ENCODE assay signal across 9 cellular contexts in the genomic region with DNA sequence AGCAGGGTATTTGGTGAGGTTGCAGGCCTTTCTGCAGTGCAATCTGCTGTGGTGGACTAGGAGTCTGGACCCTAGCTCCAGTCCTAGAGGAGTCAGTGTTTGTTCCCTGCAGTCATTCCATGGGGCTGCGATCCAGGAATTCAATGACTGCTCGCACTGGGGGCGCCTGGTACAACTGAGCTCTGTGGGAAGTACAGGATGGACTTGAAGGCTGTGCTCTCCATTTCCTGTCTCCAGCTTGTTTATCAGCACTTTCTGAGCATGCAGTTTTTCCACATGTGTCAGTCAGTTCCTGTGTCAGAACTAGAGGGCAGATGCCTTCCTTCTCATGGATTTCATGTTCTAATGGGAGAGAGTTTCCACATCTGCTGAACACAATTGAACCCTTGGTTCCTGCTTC. TPM values are rescaled to one million over a fixed set of nuclear protein-coding genes. Genes with fewer than 3 reads are reported as not detected.
DNase-seq lines count a peak whose midpoint lies in the region; ATAC-seq and TF ChIP-seq lines count a peak whose summit lies in the region.
"Had no signal": no experiment of that assay in that cellular context is flagged by ENCODE, and none has a peak within 500 bp of the region (broad histone marks: within the 10 kb centered on the region; RNA-seq: fewer than 3 reads in every experiment).

No MANE protein-coding gene starts in this region.

- H3K27me3 Mint-ChIP-seq in activated T-cell treated with anti-CD3 and anti-CD28 coated beads, Interleukin-2, amount 50 U/mL, for 24 hours = no peaks in the 10 kb centered on the region
- no peaks in the 10 kb centered on the region for H3K27me3 Mint-ChIP-seq in activated T-cell treated with anti-CD3 and anti-CD28 coated beads, Interleukin-2, amount 50 U/mL, for 4 hours (ENCODE audit: low read depth)

- H3K9me3 Mint-ChIP-seq in activated T-cell treated with anti-CD3 and anti-CD28 coated beads, Interleukin-2, amount 50 U/mL, for 24 hours = no peaks in the 10 kb centered on the region
- no peaks in the 10 kb centered on the region for H3K9me3 Mint-ChIP-seq in activated T-cell treated with anti-CD3 and anti-CD28 coated beads, Interleukin-2, amount 50 U/mL, for 4 hours

- H3K4me1 ChIP-seq in mesodermal cell (ENCODE audit: control insufficient read depth, insufficient read depth, low read length, poor library complexity, severe bottlenecking) (peaks cover 62% of the 10 kb centered on the region), upper lobe of left lung (peaks cover 17 to 38% (median 25%) of the 10 kb centered on the region in 4 donors)

- H3K4me1 Mint-ChIP-seq in activated T-cell treated with anti-CD3 and anti-CD28 coated beads, Interleukin-2, amount 50 U/mL, for 24 hours (ENCODE audit: low read depth) = no peaks in the 10 kb centered on the region
- no peaks in the 10 kb centered on the region for H3K4me1 Mint-ChIP-seq in activated T-cell treated with anti-CD3 and anti-CD28 coated beads, Interleukin-2, amount 50 U/mL, for 4 hours (ENCODE audit: low read depth)

- no peak overlapping the region for H3K4me3 Mint-ChIP-seq in activated T-cell treated with anti-CD3 and anti-CD28 coated beads, Interleukin-2, amount 50 U/mL, for 24 hours
- H3K4me3 Mint-ChIP-seq in activated T-cell treated with anti-CD3 and anti-CD28 coated beads, Interleukin-2, amount 50 U/mL, for 4 hours = no peak overlapping the region

- H3K36me3 ChIP-seq in mesodermal cell (ENCODE audit: control insufficient read depth, insufficient read depth, low read length) (no peaks in the 10 kb centered on the region), upper lobe of left lung (peaks cover 0 to 18% (median 1%) of the 10 kb centered on the region in 4 donors)

- H3K27ac Mint-ChIP-seq in activated T-cell treated with anti-CD3 and anti-CD28 coated beads, Interleukin-2, amount 50 U/mL, for 24 hours = peak overlapping the region; percentile 1

- no peak for TF ChIP-seq POLR2A in upper lobe of left lung (IDR thresholded peaks at IDR 0.05)

- ATAC-seq in activated T-cell treated with anti-CD3 and anti-CD28 coated beads, Interleukin-2, amount 50 U/mL, for 4 hours = no peak
- ATAC-seq in esophagus mucosa = peak; percentile 28
- peak in 1 of 2 donors; percentile 58 for ATAC-seq in upper lobe of left lung (ENCODE audit: low FRiP score in 2 of 2)

- WGBS in mesodermal cell (ENCODE audit: insufficient coverage in 2 of 2), 2 experiments = 54 to 57% methylated on average over 3 of the region's 3 CpGs
- WGBS in upper lobe of left lung, 2 donors = 39 to 42% methylated on average over 3 of the region's 3 CpGs

- H3K9me3 ChIP-seq in mesodermal cell (ENCODE audit: control insufficient read depth, low read length) = no peaks in the 10 kb centered on the region
- H3K9me3 ChIP-seq in upper lobe of left lung = no peaks in the 10 kb centered on the region
- H3K9me3 ChIP-seq: Caco-2 had no signal

- H3K36me3 Mint-ChIP-seq in activated T-cell treated with anti-CD3 and anti-CD28 coated beads, Interleukin-2, amount 50 U/mL, for 24 hours (ENCODE audit: low read depth) = peaks cover 61% of the 10 kb centered on the region
- H3K36me3 Mint-ChIP-seq in activated T-cell treated with anti-CD3 and anti-CD28 coated beads, Interleukin-2, amount 50 U/mL, for 4 hours (ENCODE audit: insufficient read depth) = peaks cover 20% of the 10 kb centered on the region

- no peak for TF ChIP-seq CTCF in upper lobe of left lung (IDR thresholded peaks at IDR 0.05)

- no peak for DNase-seq in activated T-cell treated with anti-CD3 and anti-CD28 coated beads, Interleukin-2, amount 50 U/mL, for 24 hours
- DNase-seq in activated T-cell treated with anti-CD3 and anti-CD28 coated beads, Interleukin-2, amount 50 U/mL, for 4 hours = no peak
- peak in 1 of 2 donors; percentile 29 for DNase-seq in upper lobe of left lung
- no peak for DNase-seq in NCI-H510A (lab: John Stamatoyannopoulos, UW)
- no peak for DNase-seq in ureter (ENCODE audit: low spot score)
- no peak for DNase-seq in stimulated activated CD4-positive, alpha-beta T cell treated with anti-CD3 and anti-CD28 coated beads, Interleukin-1b, Interleukin-23, amount 100 ng/mL, for 48 hours
- DNase-seq: Caco-2 had no signal

- H3K4me3 ChIP-seq in mesodermal cell (ENCODE audit: extremely low read depth, insufficient read depth, low read length, poor library complexity, severe bottlenecking) (no peak overlapping the region), upper lobe of left lung (no peak overlapping the region)

- H3K27ac ChIP-seq in mesodermal cell (ENCODE audit: low read depth, low read length, severe bottlenecking) = peak overlapping the region; percentile 98
- H3K27ac ChIP-seq in upper lobe of left lung = peak overlapping the region; percentile 12 to 81 (median 74)

- TF ChIP-seq EP300 in upper lobe of left lung (IDR thresholded peaks at IDR 0.05) = no peak

- H3K27me3 ChIP-seq in upper lobe of left lung = no peaks in the 10 kb centered on the region

RNA-seq across cellular contexts. Expression of a gene that starts 46.7 kb away (rescaled TPM):
- 10 to 100 TPM; 54.8 to 62.3 (median 55.6) TPM for total RNA-seq in activated T-cell treated with anti-CD3 and anti-CD28 coated beads, Interleukin-2, amount 50 U/mL, for 4 hours
- total RNA-seq in esophagus mucosa (52.6 TPM), upper lobe of left lung (10 to 100 TPM; 20.4 to 81.4 (median 48.5) TPM), ureter (42.2 TPM)
- 110 TPM for polyA plus RNA-seq in mesodermal cell (2013, experiment 1 of 2)
- polyA plus RNA-seq in mesodermal cell (2013, experiment 2 of 2) = 103 TPM

RNA-seq across cellular contexts. Expression of a gene that starts 54.3 kb away (rescaled TPM):
- 10 to 100 TPM; 30.1 to 40.2 (median 32.2) TPM for total RNA-seq in activated T-cell treated with anti-CD3 and anti-CD28 coated beads, Interleukin-2, amount 50 U/mL, for 4 hours
- total RNA-seq in esophagus mucosa = 14.2 TPM
- polyA plus RNA-seq in mesodermal cell (2013, experiment 1 of 2) = 39.7 TPM
- 34.9 TPM for polyA plus RNA-seq in mesodermal cell (2013, experiment 2 of 2)
- total RNA-seq in upper lobe of left lung = 10 to 100 TPM; 17.6 to 38.8 (median 23.2) TPM
- total RNA-seq in ureter = 26.8 TPM
